Comparison of ENCODE assay signal across 36 cellular contexts in the genomic region with DNA sequence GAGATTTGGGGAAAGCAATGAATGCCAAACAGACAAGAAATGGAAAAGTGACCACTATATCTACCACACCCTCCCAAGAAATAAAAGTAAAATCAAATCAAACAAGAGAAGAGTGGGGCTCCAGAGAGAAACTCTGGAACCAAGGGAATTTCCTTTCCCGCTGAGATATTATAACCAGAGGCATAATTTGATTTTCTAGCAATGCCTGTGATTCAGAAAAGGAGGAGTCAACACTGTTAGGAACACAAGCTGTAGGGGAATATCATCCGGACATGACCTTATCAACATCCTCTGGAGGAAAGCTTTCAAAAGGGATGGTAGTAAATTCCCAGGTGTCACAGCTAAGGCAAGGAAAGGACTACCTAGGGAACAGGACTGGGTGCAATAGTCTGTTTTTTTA. TPM values are rescaled to one million over a fixed set of nuclear protein-coding genes. Genes with fewer than 3 reads are reported as not detected.
"Had no signal": no experiment of that assay in that cellular context is flagged by ENCODE, and none has a peak within 500 bp of the region (broad histone marks: within the 10 kb centered on the region; RNA-seq: fewer than 3 reads in every experiment).

No MANE protein-coding gene starts in this region.

- H3K36me3 ChIP-seq: MG63 had no signal

- H3K9ac ChIP-seq: KMS-11 had no signal

- DNase-seq: Karpas-422, Kasumi-1, KG1, MG63, MM.1S, MV-4-11, NCI-H1048, NCI-H1092, NCI-H1092 treated with DMSO at 0.1 percent for 48 hours, NCI-H1105, NCI-H1105 treated with DMSO at 0.1 percent for 48 hours, NCI-H1417, NCI-H1417 treated with DMSO at 0.1 percent for 48 hours, NCI-H1436, NCI-H1436 treated with DMSO at 0.1 percent for 48 hours, NCI-H146, NCI-H1694, NCI-H1694 treated with DMSO at 0.1 percent for 48 hours, NCI-H187, NCI-H187 treated with DMSO at 0.1 percent for 48 hours, NCI-H1930, NCI-H2029, NCI-H2029 treated with DMSO at 0.1 percent for 48 hours, NCI-H2081, NCI-H2081 treated with DMSO at 0.1 percent for 48 hours, NCI-H2107, NCI-H2227 treated with DMSO at 0.1 percent for 48 hours, NCI-H226, NCI-H345, NCI-H446, NCI-H446 treated with DMSO at 0.1 percent for 48 hours had no signal

- H3K4me3 ChIP-seq: MG63 had no signal

- H3K27ac ChIP-seq: KMS-11 had no signal

- H3K9me3 ChIP-seq: MG63 had no signal

- H3K4me2 ChIP-seq: KMS-11 had no signal

- H3K27me3 ChIP-seq: MG63 had no signal

RNA-seq across cellular contexts. Expression of gene LRRC55, which starts 29.6 kb away (rescaled TPM):
- total RNA-seq: LHCN-M2, M059J, MCF 10A, NCI-H460 had no signal
